21 cellular contexts compared by ENCODE assay signal in the genomic region with DNA sequence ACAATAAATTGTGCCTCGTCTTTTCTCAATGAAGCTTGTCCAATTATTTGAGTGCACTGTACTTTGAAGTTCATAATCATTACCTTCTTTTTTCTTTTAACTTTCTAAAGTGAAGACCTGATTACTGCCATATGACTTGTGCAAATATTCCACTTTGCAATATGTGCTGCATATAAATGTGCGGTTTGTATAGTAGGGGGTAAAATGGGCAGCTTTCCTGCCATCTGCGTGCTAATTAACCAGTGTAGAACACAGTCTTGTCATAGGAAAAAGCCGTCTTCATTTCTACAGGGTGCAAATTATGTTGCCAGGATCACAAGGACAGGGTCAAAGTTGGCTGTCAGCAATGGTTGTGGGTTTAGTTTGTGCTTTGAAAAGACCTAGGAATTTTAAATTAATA.
"Had no signal": no experiment of that assay in that cellular context is flagged by ENCODE, and none has a peak within 500 bp of the region (broad histone marks: within the 10 kb centered on the region; RNA-seq: fewer than 3 reads in every experiment).

No MANE protein-coding gene starts in this region.

- H3K36me3 ChIP-seq: colonic mucosa, left lung, lower lobe of right lung, spleen, suprapubic skin, tibial artery, upper lobe of right lung had no signal

- H3K4me3 ChIP-seq: colonic mucosa, left lung, lower lobe of right lung, spleen, suprapubic skin, tibial artery, upper lobe of right lung had no signal

- H3K9me3 Mint-ChIP-seq: activated CD8-positive, alpha-beta T cell treated with anti-CD3 and anti-CD28 coated beads for 36 hours; WTC11 had no signal

- DNase-seq: activated CD4-positive, alpha-beta T cell treated with anti-CD3 and anti-CD28 coated beads for 1 hour; activated CD4-positive, alpha-beta T cell treated with anti-CD3 and anti-CD28 coated beads, Interleukin-2, amount 50 U/mL, for 1 hour; activated CD8-positive, alpha-beta T cell treated with anti-CD3 and anti-CD28 coated beads for 36 hours; activated naive CD4-positive, alpha-beta T cell; activated T-cell treated with anti-CD3 and anti-CD28 coated beads, Interleukin-2, amount 50 U/mL, for 72 hours; colonic mucosa; effector CD8-positive, alpha-beta T cell; left lung; lower lobe of right lung; mesenchymal stem cell; natural killer cell; right cardiac atrium; spleen; stimulated activated naive CD4-positive, alpha-beta T cell; T1000; tibial artery; upper lobe of right lung had no signal

- H3K4me3 Mint-ChIP-seq: activated CD8-positive, alpha-beta T cell treated with anti-CD3 and anti-CD28 coated beads for 36 hours; activated T-cell treated with anti-CD3 and anti-CD28 coated beads, Interleukin-2, amount 50 U/mL, for 72 hours; central memory CD8-positive, alpha-beta T cell; natural killer cell; WTC11 had no signal

- H3K9me3 ChIP-seq: colonic mucosa, left lung, lower lobe of right lung, spleen, suprapubic skin, tibial artery, upper lobe of right lung had no signal

- H3K27me3 Mint-ChIP-seq: activated CD8-positive, alpha-beta T cell treated with anti-CD3 and anti-CD28 coated beads for 36 hours; central memory CD8-positive, alpha-beta T cell had no signal

- H3K36me3 Mint-ChIP-seq: activated naive CD4-positive, alpha-beta T cell treated with anti-CD3 and anti-CD28 coated beads, Interleukin-2, amount 50 U/mL, for 72 hours; natural killer cell; WTC11 had no signal

- H3K27ac ChIP-seq: colonic mucosa, left lung, lower lobe of right lung, spleen, suprapubic skin, tibial artery, upper lobe of right lung had no signal

- H3K27ac Mint-ChIP-seq: activated CD8-positive, alpha-beta T cell treated with anti-CD3 and anti-CD28 coated beads for 36 hours; activated naive CD4-positive, alpha-beta T cell treated with anti-CD3 and anti-CD28 coated beads, Interleukin-2, amount 50 U/mL, for 72 hours; activated T-cell treated with anti-CD3 and anti-CD28 coated beads, Interleukin-2, amount 50 U/mL, for 72 hours; natural killer cell; WTC11 had no signal

- ATAC-seq: activated CD8-positive, alpha-beta T cell treated with anti-CD3 and anti-CD28 coated beads for 36 hours; activated naive CD4-positive, alpha-beta T cell treated with anti-CD3 and anti-CD28 coated beads, Interleukin-2, amount 50 U/mL, for 72 hours; activated T-cell treated with anti-CD3 and anti-CD28 coated beads, Interleukin-2, amount 50 U/mL, for 72 hours; left lung; lower lobe of right lung; natural killer cell; right cardiac atrium; upper lobe of right lung; WTC11 had no signal

- H3K4me1 Mint-ChIP-seq: central memory CD8-positive, alpha-beta T cell; natural killer cell had no signal
